Comparison of ENCODE assay signal across 17 cellular contexts in the genomic region with DNA sequence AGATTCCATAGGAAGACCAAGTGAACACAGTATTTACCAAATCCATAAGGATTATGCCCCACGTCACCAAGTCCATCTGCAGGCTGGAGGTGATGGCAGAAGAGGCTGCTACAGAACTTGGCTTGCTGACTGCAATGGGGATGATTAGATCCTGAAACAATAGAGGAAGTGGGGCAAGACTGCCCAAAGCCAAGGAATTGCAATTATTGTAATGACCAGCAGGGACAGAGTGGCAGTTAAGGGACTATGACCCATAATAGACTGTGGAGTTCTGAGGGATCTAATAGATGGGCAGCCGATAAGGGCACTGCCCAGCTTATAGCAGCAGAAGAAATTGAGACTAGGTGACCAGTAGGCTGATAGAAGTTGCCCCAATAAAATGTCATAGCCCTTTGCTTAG.
DNase-seq lines count a peak whose midpoint lies in the region; ATAC-seq and TF ChIP-seq lines count a peak whose summit lies in the region.
"Had no signal": no experiment of that assay in that cellular context is flagged by ENCODE, and none has a peak within 500 bp of the region (broad histone marks: within the 10 kb centered on the region; RNA-seq: fewer than 3 reads in every experiment).

No MANE protein-coding gene starts in this region.

- no peaks in the 10 kb centered on the region for H3K27me3 ChIP-seq in HL-60 (ENCODE audit: insufficient read depth, poor library complexity, severe bottlenecking)
- H3K27me3 ChIP-seq: BLaER1, esophagus muscularis mucosa, left lung, transverse colon had no signal

- ATAC-seq in HG02798 (IDR thresholded peaks at IDR 0.05; ENCODE audit: poor library complexity, unreplicated experiment): no peak
- ATAC-seq: activated T-cell treated with anti-CD3 and anti-CD28 coated beads, Interleukin-2, amount 50 U/mL, for 72 hours; left lung had no signal

- H3K27ac ChIP-seq in HL-60 (replicated peaks): no peak overlapping the region
- H3K27ac ChIP-seq: BLaER1, coronary artery, esophagus muscularis mucosa, left lung, transverse colon had no signal

- DNase-seq in CD1c-positive myeloid dendritic cell (ENCODE audit: extremely low spot score) (peak; percentile 33), HL-60 (ENCODE audit: low read depth in 1 of 2, low spot score in 1 of 2) (peak; percentile 11 to 39), RPMI8226 (peak; percentile 36), iPS-NIHi11 (ENCODE audit: low spot score) (peak; percentile 42), COLO668 (lab: John Stamatoyannopoulos, UW; ENCODE audit: unreplicated experiment) (no peak), T-helper 2 cell (no peak)
- DNase-seq in stimulated activated CD8-positive, alpha-beta memory T cell treated with anti-CD3 and anti-CD28 coated beads, Interleukin-4, amount 100 ng/mL, for 48 hours: no peak
- DNase-seq: activated CD4-positive, alpha-beta T cell treated with anti-CD3 and anti-CD28 coated beads for 4 hours; activated T-cell treated with anti-CD3 and anti-CD28 coated beads, Interleukin-2, amount 50 U/mL, for 72 hours; amygdala; GOT3; left lung; transverse colon had no signal

- H3K4me3 ChIP-seq in HL-60 (replicated peaks; ENCODE audit: insufficient read depth, low read length): no peak overlapping the region
- H3K4me3 ChIP-seq: BLaER1, coronary artery, esophagus muscularis mucosa, left lung, transverse colon had no signal

- TF ChIP-seq CTCF in HL-60 (IDR thresholded peaks at IDR 0.05; ENCODE audit: insufficient read depth, low read length): no peak

Comparison
In these comparisons a context has a peak if more than half of its experiments do, and no peak if none do; other contexts are left out.
1. DNase-seq: peak in CD1c-positive myeloid dendritic cell (single experiment), HL-60 (2 of 2), RPMI8226 (single experiment) and iPS-NIHi11 (single experiment); none in stimulated activated CD8-positive, alpha-beta memory T cell treated with anti-CD3 and anti-CD28 coated beads, Interleukin-4, amount 100 ng/mL, for 48 hours (single experiment), COLO668 (single experiment) and T-helper 2 cell (0 of 5).